8 cellular contexts compared by ENCODE assay signal in genomic region chr13:110455941-110456340, GRCh38.
DNase-seq lines count a peak whose midpoint lies in the region; ATAC-seq lines count a peak whose summit lies in the region.

No MANE protein-coding gene starts in this region.

- peak; percentile 99 for ATAC-seq in GM19452 (IDR thresholded peaks at IDR 0.05; ENCODE audit: unreplicated experiment)
- peak; percentile 98 for ATAC-seq in HG03460 (IDR thresholded peaks at IDR 0.05; ENCODE audit: unreplicated experiment)
- peak; percentile 94 for ATAC-seq in memory B cell (ENCODE audit: low read depth)

- no peaks in the 10 kb centered on the region for H3K36me3 Mint-ChIP-seq in memory B cell

- DNase-seq in COLO668 (lab: John Stamatoyannopoulos, UW; ENCODE audit: unreplicated experiment) (peak; percentile 95), NCI-H524 (lab: John Stamatoyannopoulos, UW) (peak; percentile 80 to 82), ecto neural progenitor cell (ENCODE audit: low spot score) (peak; percentile 84), memory B cell (ENCODE audit: low spot score in 2 of 2) (peak; percentile 67 to 68)
- peak; percentile 22 to 51 for DNase-seq in activated CD4-positive, alpha-beta T cell treated with anti-CD3 and anti-CD28 coated beads, Interleukin-2, amount 50 U/mL, for 24 hours (ENCODE audit: low read depth in 1 of 2, low spot score in 1 of 2)
- DNase-seq in stimulated activated CD8-positive, alpha-beta memory T cell treated with anti-CD3 and anti-CD28 coated beads, Interleukin-15, amount 100 ng/mL, for 48 hours (ENCODE audit: low read depth in 2 of 2): peak; percentile 40 to 44

- H3K4me1 Mint-ChIP-seq in memory B cell: peaks cover 11% of the 10 kb centered on the region

- no peak overlapping the region for H3K27ac Mint-ChIP-seq in memory B cell

- H3K9me3 Mint-ChIP-seq in memory B cell: no peaks in the 10 kb centered on the region

- H3K4me3 Mint-ChIP-seq in memory B cell: peak overlapping the region; percentile 45

- H3K27me3 Mint-ChIP-seq in memory B cell: peaks cover 6% of the 10 kb centered on the region

Comparison
In these comparisons a context has a peak if more than half of its experiments do, and no peak if none do; other contexts are left out.
1. Peak in every context shown above with its lines: DNase-seq and ATAC-seq.
2. DNase-seq: peak in every context shown above with its lines; median percentile 95 in COLO668; 84 in ecto neural progenitor cell; 81 in NCI-H524; 68 in memory B cell; 42 in stimulated activated CD8-positive, alpha-beta memory T cell treated with anti-CD3 and anti-CD28 coated beads, Interleukin-15, amount 100 ng/mL, for 48 hours; 36 in activated CD4-positive, alpha-beta T cell treated with anti-CD3 and anti-CD28 coated beads, Interleukin-2, amount 50 U/mL, for 24 hours.